15 cellular contexts compared by ENCODE assay signal in the genomic region with DNA sequence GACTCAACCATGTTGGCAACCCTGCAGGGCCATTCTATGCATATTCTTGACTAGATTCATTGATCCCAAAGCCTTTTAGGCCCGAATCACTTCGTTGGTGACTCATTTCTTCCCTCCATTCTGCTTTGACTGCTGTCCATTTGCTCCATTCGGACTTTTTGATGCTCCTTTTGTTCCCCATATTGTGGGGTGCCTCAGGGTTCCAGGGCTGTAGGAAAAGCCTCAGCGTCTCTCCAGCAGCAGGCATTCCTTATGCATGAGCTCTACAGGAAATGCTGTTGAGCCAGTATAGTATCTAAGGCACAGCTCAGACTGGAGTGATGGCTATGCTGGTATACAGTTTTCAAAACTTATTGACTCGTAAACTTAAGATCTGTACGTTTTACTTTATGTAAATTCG.
A peak's percentile ranks its signal among the peaks of the same experiment; 100 is the strongest.
DNase-seq lines count a peak whose midpoint lies in the region; ATAC-seq, FAIRE-seq and TF ChIP-seq lines count a peak whose summit lies in the region.
"Had no signal": no experiment of that assay in that cellular context is flagged by ENCODE, and none has a peak within 500 bp of the region (broad histone marks: within the 10 kb centered on the region; RNA-seq: fewer than 3 reads in every experiment).

No MANE protein-coding gene starts in this region.

- H3K4me1 ChIP-seq in endothelial cell of umbilical vein (ENCODE audit: control insufficient read depth, extremely low read depth, insufficient read depth, low read length) (peaks cover 42% of the 10 kb centered on the region), small intestine (ENCODE audit: control insufficient read depth in 2 of 2, insufficient read depth in 1 of 2, low read depth in 1 of 2, low read length in 1 of 2) (peaks cover 0 to 2% of the 10 kb centered on the region in 2 donors)

- dilution Hi-C loops in endothelial cell of umbilical vein (cut with MboI; ENCODE audit: extremely low pct_ligation_motif_present, low sequenced_read_pairs): no loop called here

- no peak overlapping the region for H3K9ac ChIP-seq in endothelial cell of umbilical vein (replicated peaks; ENCODE audit: extremely low read depth, insufficient read depth, low read length)

- DNase-seq in ELR (ENCODE audit: low read depth): peak; percentile 91
- DNase-seq in RPMI7951 (ENCODE audit: low read depth): peak; percentile 82
- peak; percentile 63 for DNase-seq in endothelial cell of umbilical vein (ENCODE audit: low read depth, low spot score)
- DNase-seq in Right ventricle myocardium inferior (ENCODE audit: missing footprints): no peak
- no peak for DNase-seq in small intestine
- DNase-seq in OCI-M2 (lab: John Stamatoyannopoulos, UW; ENCODE audit: unreplicated experiment): no peak
- DNase-seq: activated CD4-positive, CD25-positive, alpha-beta regulatory T cell; CD4-positive, CD25-positive, alpha-beta regulatory T cell; effector memory CD8-positive, alpha-beta T cell; hypothalamus; NCI-H446; Right ventricle myocardium superior had no signal

- H3K9me3 ChIP-seq in endothelial cell of umbilical vein (replicated peaks; ENCODE audit: control insufficient read depth, insufficient read depth, low read length) (no peaks in the 10 kb centered on the region), small intestine (ENCODE audit: control insufficient read depth, low read depth) (no peaks in the 10 kb centered on the region)
- H3K9me3 ChIP-seq: adrenal gland had no signal

- CTCF ChIA-PET in endothelial cell of umbilical vein (lab: Charles Lee): interaction anchor here (0.6 to 2.3 kb wide), 5 partner anchors 8 to 294 kb away, joined by 3 to 11 read pairs (median 7); no protein-coding TSS in a partner anchor

- H3K36me3 ChIP-seq in endothelial cell of umbilical vein (ENCODE audit: control insufficient read depth in 2 of 2, extremely low read depth in 1 of 2, insufficient read depth in 2 of 2, low read length in 2 of 2): no peaks in the 10 kb centered on the region
- no peaks in the 10 kb centered on the region for H3K36me3 ChIP-seq in small intestine (ENCODE audit: control insufficient read depth in 2 of 2, insufficient read depth in 2 of 2, low read length in 2 of 2)
- H3K36me3 ChIP-seq: adrenal gland had no signal

- intact Hi-C loops in endothelial cell of umbilical vein (cut with micrococcal nuclease) (no loop called here), Right ventricle myocardium inferior (cut with DNase I) (no loop called here)

- H3K27ac Mint-ChIP-seq in nephron: peak overlapping the region; percentile 29 to 93 (median 68)
- H3K27ac Mint-ChIP-seq: CD4-positive, CD25-positive, alpha-beta regulatory T cell; effector memory CD8-positive, alpha-beta T cell had no signal

- H3K79me2 ChIP-seq in endothelial cell of umbilical vein (ENCODE audit: control insufficient read depth, insufficient read depth, low read length): no peaks in the 10 kb centered on the region

- no peaks in the 10 kb centered on the region for H3K27me3 ChIP-seq in endothelial cell of umbilical vein (ENCODE audit: control insufficient read depth in 2 of 2, insufficient read depth in 2 of 2, low read length in 2 of 2)
- no peaks in the 10 kb centered on the region for H3K27me3 ChIP-seq in small intestine (ENCODE audit: control insufficient read depth in 2 of 2, insufficient read depth in 2 of 2, low read length in 2 of 2)
- H3K27me3 ChIP-seq: adrenal gland had no signal

- no peaks in the 10 kb centered on the region for H3K36me3 Mint-ChIP-seq in nephron (ENCODE audit: low read depth)

- FAIRE-seq in endothelial cell of umbilical vein (lab: Jason Lieb, UNC) (peak; percentile 74), small intestine (lab: Jason Lieb, UNC) (no peak)

- peak overlapping the region; percentile 9 for H3K4me2 ChIP-seq in endothelial cell of umbilical vein (ENCODE audit: insufficient read depth, low read length)

- H3K4me1 Mint-ChIP-seq in nephron: peaks cover 45% of the 10 kb centered on the region
- H3K4me1 Mint-ChIP-seq: CD4-positive, CD25-positive, alpha-beta regulatory T cell had no signal

- POLR2A ChIA-PET in endothelial cell of umbilical vein (lab: Charles Lee): interaction anchor here (1.4 kb wide), 1 partner anchor 294 kb away, joined by 3 read pairs; no protein-coding TSS in a partner anchor

- H3K4me3 Mint-ChIP-seq in nephron: peak overlapping the region in 1 of 3 experiments; percentile 53
- H3K4me3 Mint-ChIP-seq: CD4-positive, CD25-positive, alpha-beta regulatory T cell; effector memory CD8-positive, alpha-beta T cell had no signal

- ATAC-seq in Right ventricle myocardium inferior: no peak
- ATAC-seq in GM21423 (IDR thresholded peaks at IDR 0.05; ENCODE audit: unreplicated experiment): no peak
- ATAC-seq: effector memory CD8-positive, alpha-beta T cell had no signal

- H4K20me1 ChIP-seq in endothelial cell of umbilical vein (replicated peaks; ENCODE audit: control insufficient read depth, extremely low read depth, insufficient read depth, low read length): no peaks in the 10 kb centered on the region

- H3K27me3 Mint-ChIP-seq in nephron (ENCODE audit: low read depth): no peaks in the 10 kb centered on the region
- H3K27me3 Mint-ChIP-seq: CD4-positive, CD25-positive, alpha-beta regulatory T cell; effector memory CD8-positive, alpha-beta T cell had no signal

- TF ChIP-seq CTCF in endothelial cell of umbilical vein (IDR thresholded peaks at IDR 0.05; ENCODE audit: extremely low read depth in 1 of 2, insufficient read depth in 1 of 2, low read depth in 1 of 2, low read length in 2 of 2) (no peak), nephron (IDR thresholded peaks at IDR 0.05; ENCODE audit: unreplicated experiment in 3 of 3) (no peak)

- H3K4me3 ChIP-seq in endothelial cell of umbilical vein (replicated peaks in 1 of 3; ENCODE audit: insufficient read depth in 1 of 3, low read depth in 1 of 3, low read length in 3 of 3) (no peak overlapping the region), small intestine (ENCODE audit: low read depth in 1 of 2, low read length in 2 of 2) (no peak overlapping the region)
- H3K4me3 ChIP-seq: adrenal gland had no signal

- H2AFZ ChIP-seq in endothelial cell of umbilical vein (ENCODE audit: low read depth, low read length): no peak overlapping the region

- peak overlapping the region; percentile 41 for H3K27ac ChIP-seq in endothelial cell of umbilical vein (ENCODE audit: insufficient read depth, low read depth, low read length)
- no peak overlapping the region for H3K27ac ChIP-seq in small intestine (ENCODE audit: low read depth in 1 of 2, low read length in 1 of 2)
- H3K27ac ChIP-seq: adrenal gland had no signal

- TF ChIP-seq POLR2A in endothelial cell of umbilical vein (IDR thresholded peaks at IDR 0.05; ENCODE audit: low read depth, low read length): no peak

- no peaks in the 10 kb centered on the region for H3K9me1 ChIP-seq in endothelial cell of umbilical vein (replicated peaks; ENCODE audit: control insufficient read depth, extremely low read depth, insufficient read depth, low read length)

- 78 to 95% (median 81%) methylated on average over 7 of the region's 7 CpGs for WGBS in small intestine, 3 donors

- H3K9me3 Mint-ChIP-seq in nephron: no peaks in the 10 kb centered on the region
- H3K9me3 Mint-ChIP-seq: effector memory CD8-positive, alpha-beta T cell had no signal

- BruUV-seq in endothelial cell of umbilical vein (replicated peaks; lab: Mats Ljungman, UMichigan): no TSS peak

TF ChIP-seq in endothelial cell of umbilical vein, 7 proteins besides CTCF, POLR2A, EP300 and RAD21:
- TF ChIP-seq JUN (IDR thresholded peaks at IDR 0.05; ENCODE audit: borderline replicate concordance, insufficient read depth, insufficient read length, low read depth) (peak; percentile 53), POLR2AphosphoS5 (IDR thresholded peaks at IDR 0.05; ENCODE audit: insufficient read depth, low read depth, low read length) (no peak), GATA2 (IDR thresholded peaks at IDR 0.05; ENCODE audit: insufficient read depth, insufficient read length, low read depth, low read length) (no peak), FOS (IDR thresholded peaks at IDR 0.05; ENCODE audit: borderline replicate concordance, insufficient read depth, low read length) (peak; percentile 51), EZH2 (IDR thresholded peaks at IDR 0.05; ENCODE audit: borderline replicate concordance, low read depth, low read length, severe bottlenecking) (no peak), MYC (IDR thresholded peaks at IDR 0.05; ENCODE audit: low read depth, low read length) (no peak)
- TF ChIP-seq, protein P1, sequence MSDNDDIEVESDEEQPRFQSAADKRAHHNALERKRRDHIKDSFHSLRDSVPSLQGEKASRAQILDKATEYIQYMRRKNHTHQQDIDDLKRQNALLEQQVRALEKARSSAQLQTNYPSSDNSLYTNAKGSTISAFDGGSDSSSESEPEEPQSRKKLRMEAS (IDR thresholded peaks at IDR 0.05; ENCODE audit: insufficient read depth, insufficient read length): no peak

Comparison
In these comparisons a context has a peak if more than half of its experiments do, and no peak if none do; other contexts are left out.
1. DNase-seq: peak in ELR (single experiment), RPMI7951 (single experiment) and endothelial cell of umbilical vein (single experiment); none in Right ventricle myocardium inferior (single experiment), small intestine (single experiment) and OCI-M2 (single experiment).